Comparison of ENCODE assay signal across 18 cellular contexts in genomic region chr12:108477055-108477880, GRCh38. TPM values are rescaled to one million over a fixed set of nuclear protein-coding genes. Genes with fewer than 3 reads are reported as not detected.
DNase-seq lines count a peak whose midpoint lies in the region; ATAC-seq, FAIRE-seq and TF ChIP-seq lines count a peak whose summit lies in the region.
"Had no signal": no experiment of that assay in that cellular context is flagged by ENCODE, and none has a peak within 500 bp of the region (broad histone marks: within the 10 kb centered on the region; RNA-seq: fewer than 3 reads in every experiment).

No MANE protein-coding gene starts in this region.

- peak; percentile 42 for DNase-seq in Daoy (ENCODE audit: low read depth)
- peak; percentile 37 for DNase-seq in HT1080 (ENCODE audit: low read depth)
- DNase-seq in Panc1 (ENCODE audit: low read depth, low spot score), result no peak
- DNase-seq in bronchial epithelial cell (ENCODE audit: low read depth), result no peak
- DNase-seq: BE2C; Calu3; CD4-positive, alpha-beta T cell; HCEC 1CT; KBM-7; NCI-H1417 treated with DMSO at 0.1 percent for 48 hours; NCI-H2081 treated with DMSO at 0.1 percent for 48 hours; NCI-H226; NCI-H526 treated with DMSO at 0.1 percent for 48 hours; Right ventricle myocardium superior had no signal

- no peaks in the 10 kb centered on the region for H3K9me3 ChIP-seq in Panc1 (ENCODE audit: control insufficient read depth, insufficient read depth, low read depth, low read length)
- H3K9me3 ChIP-seq: BE2C had no signal

- H3K36me3 ChIP-seq in Panc1 (ENCODE audit: control insufficient read depth, insufficient read depth, low read length) (no peaks in the 10 kb centered on the region), bronchial epithelial cell (ENCODE audit: control insufficient read depth, insufficient read depth, low read length) (no peaks in the 10 kb centered on the region)
- H3K36me3 ChIP-seq: BE2C had no signal

- in situ Hi-C loops in Panc1 (cut with HindIII; ENCODE audit: low pct_unique_long_range_greater_than_20kb, low sequenced_read_pairs), result no loop called here

- H3K27me3 ChIP-seq in Panc1 (ENCODE audit: control insufficient read depth, insufficient read depth, low read length) (no peaks in the 10 kb centered on the region), bronchial epithelial cell (ENCODE audit: control insufficient read depth, insufficient read depth, low read length) (no peaks in the 10 kb centered on the region)
- H3K27me3 ChIP-seq: BE2C had no signal

- CTCF ChIA-PET in Panc1 (lab: Charles Lee), result no interaction called here

- TF ChIP-seq CTCF in Panc1 (IDR thresholded peaks at IDR 0.05) (no peak), bronchial epithelial cell (IDR thresholded peaks at IDR 0.05; ENCODE audit: insufficient read depth, low read length, severe bottlenecking) (no peak)

- intact Hi-C loops in Panc1 (cut with micrococcal nuclease; ENCODE audit: unreplicated experiment), result no loop called here

- no TSS peak for BruUV-seq in Panc1 (replicated peaks; lab: Mats Ljungman, UMichigan)

- ATAC-seq in Panc1 (no peak; the same call in 1 of the 2 replicates), GM21390 (IDR thresholded peaks at IDR 0.05; ENCODE audit: unreplicated experiment) (no peak), GM19324 (IDR thresholded peaks at IDR 0.05; ENCODE audit: low FRiP score, unreplicated experiment) (no peak), HG03469 (IDR thresholded peaks at IDR 0.05; ENCODE audit: unreplicated experiment) (no peak)

- FAIRE-seq in bronchial epithelial cell (lab: Jason Lieb, UNC), result peak; percentile 13
- FAIRE-seq: G401.6 had no signal

- peaks cover 13% of the 10 kb centered on the region for H3K4me1 ChIP-seq in Panc1 (ENCODE audit: control insufficient read depth, insufficient read depth, low read length)
- H3K4me1 ChIP-seq: BE2C had no signal

- H3K4me3 ChIP-seq in Panc1 (ENCODE audit: low read depth in 2 of 2, low read length in 2 of 2) (no peak overlapping the region), bronchial epithelial cell (ENCODE audit: low read depth, low read length) (no peak overlapping the region)

- peak overlapping the region; percentile 71 for H3K27ac ChIP-seq in Panc1 (ENCODE audit: low read length)

- POLR2A ChIA-PET in Panc1 (lab: Charles Lee), result no interaction called here

RNA-seq across cellular contexts. Expression of gene FICD, which starts 37.8 kb away (rescaled TPM):
- 4.2 and 5.1 TPM in 2 replicates for total RNA-seq in Daoy (2014; rRNA removed; shearing (Covaris generic))
- 4.7 and 5.3 TPM in 2 replicates for total RNA-seq in HT1080 (2014; rRNA removed; shearing (Covaris generic))
- 2.3 and 4.0 TPM in 2 replicates for polyA plus RNA-seq in HT1080 (2015; cell fraction: cytosol; rRNA removed)
- 3.5 and 4.6 TPM in 2 replicates for polyA plus RNA-seq in HT1080 (2015; cell fraction: nucleus; rRNA removed)
- total RNA-seq in Panc1 (2021; ENCODE audit: unreplicated experiment) (10.1 TPM), bronchial epithelial cell (11.6 and 15.5 TPM in 2 replicates)
- 13.3 TPM for polyA plus RNA-seq in Panc1 (2012; ENCODE audit: insufficient read length)

Comparison
In these comparisons a context has a peak if more than half of its experiments do, and no peak if none do; other contexts are left out.
1. DNase-seq: peak in Daoy (single experiment) and HT1080 (single experiment); none in Panc1 (single experiment) and bronchial epithelial cell (single experiment).